25 cellular contexts compared by ENCODE assay signal in genomic region chr2:11339508-11340083, GRCh38. TPM values are rescaled to one million over a fixed set of nuclear protein-coding genes. Genes with fewer than 3 reads are reported as not detected.
A peak's percentile ranks its signal among the peaks of the same experiment; 100 is the strongest.
DNase-seq lines count a peak whose midpoint lies in the region; ATAC-seq, FAIRE-seq and TF ChIP-seq lines count a peak whose summit lies in the region.
"Had no signal": no experiment of that assay in that cellular context is flagged by ENCODE, and none has a peak within 500 bp of the region (broad histone marks: within the 10 kb centered on the region; RNA-seq: fewer than 3 reads in every experiment).

No MANE protein-coding gene starts in this region.

- intact Hi-C loops in MCF 10A (cut with micrococcal nuclease) (no loop called here), breast epithelium (cut with DNase I; ENCODE audit: low total_unique reads) (no loop called here), GM12878 (cut with micrococcal nuclease; ENCODE audit: unreplicated experiment) (loop anchor here (5.0 to 10.0 kb wide), 2 partner anchors 107 to 205 kb away; a partner anchor contains a TSS), transverse colon (cut with DNase I; ENCODE audit: low total_unique reads) (no loop called here)

- no peaks in the 10 kb centered on the region for H3K27me3 ChIP-seq in breast epithelium
- H3K27me3 ChIP-seq in GM12878 (replicated peaks in 1 of 2; ENCODE audit: control insufficient read depth in 2 of 2, insufficient read depth in 2 of 2, low read length in 1 of 2), result no peaks in the 10 kb centered on the region
- H3K27me3 ChIP-seq in transverse colon, result no peaks in the 10 kb centered on the region
- H3K27me3 ChIP-seq: brain microvascular endothelial cell, esophagus squamous epithelium, sigmoid colon, stomach had no signal

- no peak for TF ChIP-seq POLR2A in breast epithelium (IDR thresholded peaks at IDR 0.05)
- no peak for TF ChIP-seq POLR2A in GM12878 (IDR thresholded peaks at IDR 0.05; ENCODE audit: low read depth, low read length)
- TF ChIP-seq POLR2A in transverse colon (IDR thresholded peaks at IDR 0.05), result no peak

- no peak for DNase-seq in MCF 10A (ENCODE audit: unreplicated experiment)
- no peak for DNase-seq in breast epithelium (ENCODE audit: low spot score in 2 of 2)
- no peak for DNase-seq in GM12878 (ENCODE audit: low read depth, low spot score)
- DNase-seq in nephron progenitor cell, result no peak
- no peak for DNase-seq in transverse colon
- no peak for DNase-seq in COLO668 (lab: John Stamatoyannopoulos, UW; ENCODE audit: unreplicated experiment)
- no peak for DNase-seq in NCI-H1092 treated with DMSO at 0.1 percent for 48 hours (lab: John Stamatoyannopoulos, UW)
- DNase-seq: activated CD4-positive, alpha-beta T cell treated with anti-CD3 and anti-CD28 coated beads for 4 hours; activated CD8-positive, alpha-beta memory T cell treated with anti-CD3 and anti-CD28 coated beads for 24 hours; activated T-cell treated with anti-CD3 and anti-CD28 coated beads, Interleukin-2, amount 50 U/mL, for 24 hours; brain microvascular endothelial cell; DMS53; esophagus squamous epithelium; NCI-H2171; NCI-H524 treated with DMSO at 0.1 percent for 48 hours; sigmoid colon; stimulated activated CD8-positive, alpha-beta memory T cell treated with anti-CD3 and anti-CD28 coated beads, Interleukin-4, amount 100 ng/mL, for 48 hours; stomach; trophoblast cell had no signal

- H3K4me2 ChIP-seq in GM12878 (ENCODE audit: control insufficient read depth, insufficient read depth), result no peak overlapping the region

- TF ChIP-seq CTCF in MCF 10A (IDR thresholded peaks at IDR 0.05; ENCODE audit: unreplicated experiment) (no peak), breast epithelium (IDR thresholded peaks at IDR 0.05) (no peak), GM12878 (IDR thresholded peaks at IDR 0.05 in 2 of 3, conservative IDR thresholded peaks at IDR 0.05 in 1 of 3; ENCODE audit: control insufficient read depth in 2 of 3, extremely low read depth in 1 of 3, insufficient read depth in 1 of 3, low read depth in 3 of 3, low read length in 3 of 3) (no peak), nephron progenitor cell (IDR thresholded peaks at IDR 0.05) (no peak), transverse colon (IDR thresholded peaks at IDR 0.05) (no peak)

- no peak overlapping the region for H3K9ac ChIP-seq in GM12878 (ENCODE audit: control insufficient read depth, insufficient read depth, low read length)

- H3K27ac ChIP-seq in breast epithelium, result peak overlapping the region in 1 of 2 donors; percentile 13
- H3K27ac ChIP-seq in GM12878 (ENCODE audit: control insufficient read depth, insufficient read depth), result no peak overlapping the region
- peak overlapping the region in 3 of 4 donors; percentile 7 to 100 (median 100) for H3K27ac ChIP-seq in transverse colon
- H3K27ac ChIP-seq: brain microvascular endothelial cell had no signal

- H3K9me3 Mint-ChIP-seq in MCF 10A (ENCODE audit: unreplicated experiment), result no peaks in the 10 kb centered on the region
- H3K9me3 Mint-ChIP-seq in nephron progenitor cell, result peaks cover 33% of the 10 kb centered on the region
- H3K9me3 Mint-ChIP-seq: natural killer cell treated with Interleukin-12 subunit alpha and Interleukin-12 subunit beta and Interleukin-15 and Interleukin-18, amount 100 ng/mL, for 72 hours had no signal

- CTCF ChIA-PET in MCF 10A (lab: Yijun Ruan, JAX) (interaction anchor here (0.6 to 0.7 kb wide), 2 partner anchors 35 to 59 kb away, joined by 3 read pairs; no protein-coding TSS in a partner anchor), GM12878 (lab: Yijun Ruan, JAX) (interaction anchor here (0.6 kb wide), 1 partner anchor 218 kb away, joined by 3 read pairs; no protein-coding TSS in a partner anchor)

- H3K4me3 ChIP-seq in breast epithelium (peak overlapping the region in 1 of 3 donors; percentile 14), GM12878 (peak overlapping the region; percentile 30; the same call in 1 of the 2 replicates), transverse colon (no peak overlapping the region)
- H3K4me3 ChIP-seq: esophagus squamous epithelium, sigmoid colon, stomach had no signal

- no peaks in the 10 kb centered on the region for H3K36me3 ChIP-seq in breast epithelium
- H3K36me3 ChIP-seq in GM12878 (ENCODE audit: control insufficient read depth in 2 of 2, insufficient read depth in 2 of 2, low read length in 1 of 2), result no peaks in the 10 kb centered on the region
- H3K36me3 ChIP-seq in transverse colon, result no peaks in the 10 kb centered on the region
- H3K36me3 ChIP-seq: brain microvascular endothelial cell, esophagus squamous epithelium, sigmoid colon, stomach had no signal

- H3K36me3 Mint-ChIP-seq in MCF 10A (ENCODE audit: insufficient read depth, unreplicated experiment) (peaks cover 5% of the 10 kb centered on the region), nephron progenitor cell (ENCODE audit: low read depth) (peaks cover 53% of the 10 kb centered on the region)

- TF ChIP-seq EP300 in GM12878 (IDR thresholded peaks at IDR 0.05; ENCODE audit: borderline replicate concordance in 1 of 2, control insufficient read depth in 1 of 2, low read depth in 2 of 2, low read length in 2 of 2) (no peak), transverse colon (IDR thresholded peaks at IDR 0.05; ENCODE audit: low read depth) (no peak)

- H3K27me3 Mint-ChIP-seq in MCF 10A (ENCODE audit: insufficient read depth, unreplicated experiment) (no peaks in the 10 kb centered on the region), nephron progenitor cell (ENCODE audit: low read depth, poor library complexity) (no peaks in the 10 kb centered on the region)
- H3K27me3 Mint-ChIP-seq: activated T-cell treated with anti-CD3 and anti-CD28 coated beads, Interleukin-2, amount 50 U/mL, for 24 hours; B cell; natural killer cell treated with Interleukin-12 subunit alpha and Interleukin-12 subunit beta and Interleukin-15 and Interleukin-18, amount 100 ng/mL, for 72 hours had no signal

- POLR2A ChIA-PET in MCF 10A (lab: Yijun Ruan, JAX), result interaction anchor here (1.4 kb wide), 1 partner anchor 14 kb away, joined by 4 read pairs; no protein-coding TSS in a partner anchor
- POLR2A ChIA-PET in GM12878 (lab: Charles Lee), result interaction anchor here (0.6 kb wide), 1 partner anchor 178 kb away, joined by 3 read pairs; no protein-coding TSS in a partner anchor

- WGBS in GM12878 (ENCODE audit: insufficient coverage, insufficient replicate concordance, low lambda C conversion rate, missing lambda C conversion rate), result 68% methylated on average over 6 of the region's 6 CpGs
- WGBS in transverse colon (ENCODE audit: low coverage in 1 of 2), 2 donors, result 74 to 83% methylated on average over 6 of the region's 6 CpGs

- no peaks in the 10 kb centered on the region for H4K20me1 ChIP-seq in GM12878 (ENCODE audit: control insufficient read depth, insufficient read depth)

- peaks cover 21% of the 10 kb centered on the region for H3K4me1 Mint-ChIP-seq in MCF 10A (ENCODE audit: insufficient read depth, unreplicated experiment)
- peaks cover 40% of the 10 kb centered on the region for H3K4me1 Mint-ChIP-seq in nephron progenitor cell

- H3K27ac Mint-ChIP-seq in MCF 10A (ENCODE audit: low read depth, unreplicated experiment) (peak overlapping the region; percentile 49), nephron progenitor cell (peak overlapping the region; percentile 75)
- H3K27ac Mint-ChIP-seq: activated T-cell treated with anti-CD3 and anti-CD28 coated beads, Interleukin-2, amount 50 U/mL, for 24 hours; B cell; natural killer cell treated with Interleukin-12 subunit alpha and Interleukin-12 subunit beta and Interleukin-15 and Interleukin-18, amount 100 ng/mL, for 72 hours; T-helper 2 cell treated with Interferon-gamma antibody and Interleukin-4, amounts not matched to agents 5 μg/mL and 100 μg/mL, for 36 hours had no signal

- ATAC-seq in GM12878, result no peak
- ATAC-seq in HG02981 (IDR thresholded peaks at IDR 0.05; ENCODE audit: unreplicated experiment), result no peak
- ATAC-seq: natural killer cell treated with Interleukin-12 subunit alpha and Interleukin-12 subunit beta and Interleukin-15 and Interleukin-18, amount 100 ng/mL, for 72 hours had no signal

- SMC1A ChIA-PET in GM12878 (lab: Charles Lee; ENCODE audit: uncharacterized antibody, unreplicated experiment), result interaction anchor here (0.6 to 0.7 kb wide), 2 partner anchors 12 to 490 kb away, joined by 3 to 4 read pairs; no protein-coding TSS in a partner anchor

- H3K79me2 ChIP-seq in GM12878 (ENCODE audit: control insufficient read depth, insufficient read depth, low read length), result peaks cover 77% of the 10 kb centered on the region

- in situ Hi-C loops in GM12878 (cut with MboI) (no loop called here), transverse colon (cut with MboI; ENCODE audit: low pct_ligation_motif_present in 1 of 4, low pct_unique_long_range_greater_than_20kb in 1 of 4, low sequenced_read_pairs in 3 of 4) (loop anchor here in 1 of 4 donors (10.0 kb wide), 1 partner anchor 65 kb away; no protein-coding TSS in a partner anchor)

- RAD21 ChIA-PET in GM12878 (lab: Charles Lee; ENCODE audit: unreplicated experiment), result interaction anchor here (1.4 kb wide), 1 partner anchor 19 kb away, joined by 3 read pairs; no protein-coding TSS in a partner anchor

- H3K4me3 Mint-ChIP-seq in MCF 10A (ENCODE audit: unreplicated experiment), result no peak overlapping the region
- peak overlapping the region; percentile 70 for H3K4me3 Mint-ChIP-seq in nephron progenitor cell
- H3K4me3 Mint-ChIP-seq: activated T-cell treated with anti-CD3 and anti-CD28 coated beads, Interleukin-2, amount 50 U/mL, for 24 hours; B cell; natural killer cell treated with Interleukin-12 subunit alpha and Interleukin-12 subunit beta and Interleukin-15 and Interleukin-18, amount 100 ng/mL, for 72 hours; T-helper 2 cell treated with Interferon-gamma antibody and Interleukin-4, amounts not matched to agents 5 μg/mL and 100 μg/mL, for 36 hours had no signal

- no peak overlapping the region for H2AFZ ChIP-seq in GM12878 (ENCODE audit: control insufficient read depth, low read depth, low read length)

- H3K4me1 ChIP-seq in breast epithelium (peaks cover 0 to 3% of the 10 kb centered on the region in 2 donors), GM12878 (ENCODE audit: control insufficient read depth, insufficient read depth, low read length) (no peaks in the 10 kb centered on the region), transverse colon (peaks cover 0 to 50% (median 34%) of the 10 kb centered on the region in 4 donors)

- TF ChIP-seq RAD21 in GM12878 (IDR thresholded peaks at IDR 0.05; ENCODE audit: insufficient read depth, low read depth, low read length), result no peak

- H3K9me3 ChIP-seq in breast epithelium, result no peaks in the 10 kb centered on the region
- no peaks in the 10 kb centered on the region; the same call in 2 of the 3 replicates for H3K9me3 ChIP-seq in GM12878 (replicated peaks; ENCODE audit: control insufficient read depth, insufficient read depth, low read length)
- no peaks in the 10 kb centered on the region for H3K9me3 ChIP-seq in transverse colon
- H3K9me3 ChIP-seq: esophagus squamous epithelium, sigmoid colon, stomach had no signal

- no peak for FAIRE-seq in GM12878 (lab: Jason Lieb, UNC)
- FAIRE-seq: colon, islet of Langerhans had no signal

- BruUV-seq in MCF 10A (replicated peaks; lab: Mats Ljungman, UMichigan), result no TSS peak
- no TSS peak for BruUV-seq in GM12878 (replicated peaks; lab: Mats Ljungman, UMichigan)

RNA-seq across cellular contexts. Expression of gene ROCK2, which starts 4.8 kb away (rescaled TPM):
- total RNA-seq in MCF 10A (2022) (40.0 and 40.7 TPM in 2 replicates), breast epithelium (100 to 1,000 TPM in 2 of 3 donors, 10 to 100 TPM in 1; 87.1 to 181 (median 103) TPM), GM12878 (2014; rRNA removed) (12.5 and 17.7 TPM in 2 replicates), GM12878 (2014; rRNA removed; fragmentation: Illumina TruSeq; extraction: Trizol) (22.1 and 22.5 TPM in 2 replicates), GM12878 (2021) (16.3 and 19.3 TPM in 2 replicates), transverse colon (10 to 100 TPM; 53.9 to 93.0 (median 74.7) TPM)
- total RNA-seq in GM12878 (2013; cell fraction: nucleolus; rRNA removed), result 48.5 and 57.0 TPM in 2 replicates
- polyA plus RNA-seq in GM12878 (2011; ENCODE audit: low read depth), result 3.0 TPM
- polyA plus RNA-seq in GM12878 (2011; rRNA removed) (5.1 and 9.1 TPM in 2 replicates), GM12878 (2014; fragmentation: Illumina TruSeq; extraction: Trizol) (12.7 and 15.8 TPM in 2 replicates), GM12878 (2014; fragmentation: Nextera tagmentation; extraction: Ambion mirVana) (1 to 10 TPM; 4.6 to 5.8 TPM), GM12878 (2014; rRNA removed) (6.3 and 7.6 TPM in 2 replicates), GM12878 (2016; fragmentation: Nextera tagmentation; extraction: Ambion mirVana) (1 to 10 TPM; 5.6 to 9.0 TPM)
- 1.6 and 2.3 TPM in 2 replicates for polyA plus RNA-seq in GM12878 (2011; cell fraction: cytosol; rRNA removed)
- polyA plus RNA-seq in GM12878 (2011; cell fraction: nucleus; rRNA removed), result 3.3 and 5.0 TPM in 2 replicates
- 5.2 and 6.6 TPM in 2 replicates for polyA plus RNA-seq in GM12878 (2012)
- 9.1 and 14.3 TPM in 2 replicates for polyA minus RNA-seq in GM12878 (2011; rRNA and poly(A)+ RNA removed)
- polyA minus RNA-seq in GM12878 (2011; cell fraction: cytosol; rRNA and poly(A)+ RNA removed), result 3.7 and 4.7 TPM in 2 replicates
- polyA minus RNA-seq in GM12878 (2011; cell fraction: nucleus; rRNA and poly(A)+ RNA removed), result 8.5 and 13.8 TPM in 2 replicates
